ENCODE assay signal across 9 cellular contexts in genomic region chr16:8869212-8869987, GRCh38. TPM values are rescaled to one million over a fixed set of nuclear protein-coding genes. Genes with fewer than 3 reads are reported as not detected.
DNase-seq lines count a peak whose midpoint lies in the region; ATAC-seq and TF ChIP-seq lines count a peak whose summit lies in the region.
"Had no signal": no experiment of that assay in that cellular context is flagged by ENCODE, and none has a peak within 500 bp of the region (broad histone marks: within the 10 kb centered on the region; RNA-seq: fewer than 3 reads in every experiment).

No MANE protein-coding gene starts in this region.

- intact Hi-C loops in A673 (cut with micrococcal nuclease; ENCODE audit: unreplicated experiment) (loop anchor here (2.0 to 5.0 kb wide), 3 partner anchors 72 to 293 kb away; partner anchors contain the start of genes PMM2 and TMEM186), left lung (cut with DNase I) (no loop called here)

- no peaks in the 10 kb centered on the region for H3K27me3 ChIP-seq in A673 (replicated peaks; ENCODE audit: insufficient read depth, low read depth, low read length, poor library complexity)
- no peaks in the 10 kb centered on the region for H3K27me3 ChIP-seq in left lung
- no peaks in the 10 kb centered on the region for H3K27me3 ChIP-seq in upper lobe of left lung

- H3K9me3 Mint-ChIP-seq in activated naive CD8-positive, alpha-beta T cell treated with anti-CD3 and anti-CD28 coated beads for 36 hours: no peaks in the 10 kb centered on the region

- TF ChIP-seq EP300 in upper lobe of left lung (IDR thresholded peaks at IDR 0.05): no peak

- TF ChIP-seq CTCF in A673 (conservative IDR thresholded peaks at IDR 0.05; ENCODE audit: low read depth, low read length) (no peak), left lung (IDR thresholded peaks at IDR 0.05) (peak in 1 of 2 donors; percentile 19), upper lobe of left lung (IDR thresholded peaks at IDR 0.05) (peak in 3 of 6 experiments; percentile 7 to 33 (median 21))

- peaks cover 12% of the 10 kb centered on the region for H3K36me3 Mint-ChIP-seq in activated naive CD8-positive, alpha-beta T cell treated with anti-CD3 and anti-CD28 coated beads for 36 hours

- H3K4me3 ChIP-seq in A673 (ENCODE audit: low read depth, low read length, poor library complexity, severe bottlenecking) (peak overlapping the region; percentile 90), left lung (peak overlapping the region; percentile 42 to 87), upper lobe of left lung (peak overlapping the region; percentile 60 to 94 (median 86))

- no TSS peak for BruUV-seq in A673 (replicated peaks; lab: Mats Ljungman, UMichigan)

- 27 to 38% methylated on average over 32 to 37 of the region's 37 CpGs for WGBS in upper lobe of left lung, 2 donors

- H3K27ac Mint-ChIP-seq in activated naive CD8-positive, alpha-beta T cell treated with anti-CD3 and anti-CD28 coated beads for 36 hours: peak overlapping the region; percentile 95

- CTCF ChIA-PET in A673 (lab: Charles Lee): interaction anchor here (0.6 to 1.1 kb wide), 3 partner anchors 10 to 140 kb away, joined by 3 to 9 read pairs (median 7); no protein-coding TSS in a partner anchor

- no peak for TF ChIP-seq POLR2A in upper lobe of left lung (IDR thresholded peaks at IDR 0.05)

- H3K27me3 Mint-ChIP-seq in activated naive CD8-positive, alpha-beta T cell treated with anti-CD3 and anti-CD28 coated beads for 36 hours: no peaks in the 10 kb centered on the region

- ATAC-seq in left lung: no peak
- ATAC-seq in upper lobe of left lung (ENCODE audit: low FRiP score in 2 of 2): no peak
- ATAC-seq in GM19035 (IDR thresholded peaks at IDR 0.05; ENCODE audit: unreplicated experiment): no peak

- POLR2A ChIA-PET in A673 (lab: Charles Lee; ENCODE audit: low non-redundant PET): interaction anchor here (0.6 kb wide), 2 partner anchors 22 to 222 kb away, joined by 3 to 4 read pairs; partner anchors contain the start of gene HAPSTR1

- H3K9me3 ChIP-seq in A673 (ENCODE audit: low read depth, low read length, poor library complexity, severe bottlenecking) (no peaks in the 10 kb centered on the region), left lung (no peaks in the 10 kb centered on the region), upper lobe of left lung (no peaks in the 10 kb centered on the region)

- H3K4me1 ChIP-seq in A673 (ENCODE audit: insufficient read depth, low read length, poor library complexity, severe bottlenecking) (peaks cover 43% of the 10 kb centered on the region), left lung (peaks cover 18 to 62% of the 10 kb centered on the region in 2 donors), upper lobe of left lung (peaks cover 36 to 55% (median 43%) of the 10 kb centered on the region in 4 donors)

- H3K27ac ChIP-seq in A673 (ENCODE audit: low read depth, low read length, poor library complexity, severe bottlenecking) (peak overlapping the region; percentile 60), left lung (peak overlapping the region; percentile 55 to 88), upper lobe of left lung (peak overlapping the region; percentile 18 to 97 (median 89))

- peaks cover 37% of the 10 kb centered on the region for H3K4me1 Mint-ChIP-seq in activated naive CD8-positive, alpha-beta T cell treated with anti-CD3 and anti-CD28 coated beads for 36 hours

- DNase-seq in A673 (ENCODE audit: low spot score): peak; percentile 59
- DNase-seq in HCEC 1CT: peak; percentile 3
- peak; percentile 24 for DNase-seq in activated naive CD8-positive, alpha-beta T cell treated with anti-CD3 and anti-CD28 coated beads for 36 hours
- no peak for DNase-seq in left lung
- no peak for DNase-seq in upper lobe of left lung
- DNase-seq in NCI-H526 treated with DMSO at 0.1 percent for 48 hours (lab: John Stamatoyannopoulos, UW): no peak
- DNase-seq in COR-L47 (lab: John Stamatoyannopoulos, UW): no peak

- H3K36me3 ChIP-seq in A673 (ENCODE audit: insufficient read depth, low read length, poor library complexity, severe bottlenecking) (peaks cover 10% of the 10 kb centered on the region), left lung (no peaks in the 10 kb centered on the region), upper lobe of left lung (no peaks in the 10 kb centered on the region)

- peak overlapping the region; percentile 92 for H3K4me3 Mint-ChIP-seq in activated naive CD8-positive, alpha-beta T cell treated with anti-CD3 and anti-CD28 coated beads for 36 hours

RNA-seq across cellular contexts. Expression of gene CARHSP1, which starts 0.6 kb away (rescaled TPM):
- total RNA-seq in A673 (2021) (316 and 329 TPM in 2 replicates), left lung (10 to 100 TPM; 74.0 to 96.0 TPM), upper lobe of left lung (100 to 1,000 TPM in 1 of 6 donors, 10 to 100 TPM in 5; 33.5 to 102 (median 75.3) TPM)
- total RNA-seq in activated naive CD8-positive, alpha-beta T cell treated with anti-CD3 and anti-CD28 coated beads for 36 hours: 10 to 100 TPM; 65.2 to 66.4 TPM

RNA-seq across cellular contexts. Expression of gene LITAFD, which starts 12.8 kb away (rescaled TPM):
- total RNA-seq in A673 (2021): not detected in 2 replicates
- not detected for total RNA-seq in activated naive CD8-positive, alpha-beta T cell treated with anti-CD3 and anti-CD28 coated beads for 36 hours
- not detected for total RNA-seq in left lung
- not detected for total RNA-seq in upper lobe of left lung
- total RNA-seq: lung microvascular endothelial cell had no signal

Comparison
In these comparisons a context has a peak if more than half of its experiments do, and no peak if none do; other contexts are left out.
1. DNase-seq: peak in A673 (single experiment), HCEC 1CT (single experiment) and activated naive CD8-positive, alpha-beta T cell treated with anti-CD3 and anti-CD28 coated beads for 36 hours (single experiment); none in left lung (0 of 2), upper lobe of left lung (0 of 2), NCI-H526 treated with DMSO at 0.1 percent for 48 hours (single experiment) and COR-L47 (single experiment).
2. Peak in every context shown above with its lines, with median percentiles within 50 percentile points of each other: H3K27ac ChIP-seq and H3K4me3 ChIP-seq.